In the genomic region with DNA sequence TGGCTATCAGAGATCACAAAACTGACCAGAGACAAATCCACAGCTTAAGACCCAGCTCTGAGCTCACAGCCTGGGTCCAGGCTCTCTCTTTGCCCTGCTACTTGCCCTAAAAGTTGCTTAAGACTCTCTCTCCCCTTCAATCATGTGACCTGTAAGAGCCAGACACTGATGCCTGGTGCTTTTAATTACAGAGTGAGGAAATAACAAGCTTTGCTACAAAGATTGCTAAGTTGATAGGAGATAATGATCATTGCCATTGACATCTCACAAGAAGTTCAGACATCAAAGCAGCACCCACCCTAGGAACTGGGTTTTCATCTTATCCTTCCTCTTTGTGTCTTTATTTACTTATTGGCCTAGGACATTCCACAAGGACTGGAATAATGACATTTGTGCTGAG, we compare ENCODE assay signal across 20 cellular contexts.
"Had no signal": no experiment of that assay in that cellular context is flagged by ENCODE, and none has a peak within 500 bp of the region (broad histone marks: within the 10 kb centered on the region; RNA-seq: fewer than 3 reads in every experiment).

No MANE protein-coding gene starts in this region.

- ATAC-seq: activated CD8-positive, alpha-beta T cell treated with anti-CD3 and anti-CD28 coated beads for 36 hours; activated naive CD8-positive, alpha-beta T cell treated with anti-CD3 and anti-CD28 coated beads, Interleukin-2, amount 50 U/mL, for 24 hours; left colon; lower lobe of right lung; sciatic nerve; stimulated activated effector memory CD8-positive, alpha-beta T cell treated with anti-CD3 and anti-CD28 coated beads, Interleukin-12 subunit alpha, Interleukin-12 subunit beta, amount 100 ng/mL, for 72 hours had no signal

- H3K4me3 Mint-ChIP-seq: activated CD4-positive, alpha-beta T cell treated with anti-CD3 and anti-CD28 coated beads, Interleukin-2, amount 10 ng/mL, durations not matched to agents 24 days and 14 days; activated CD8-positive, alpha-beta T cell treated with anti-CD3 and anti-CD28 coated beads for 36 hours; activated naive CD4-positive, alpha-beta T cell treated with anti-CD3 and anti-CD28 coated beads for 36 hours; activated naive CD8-positive, alpha-beta T cell treated with anti-CD3 and anti-CD28 coated beads, Interleukin-2, amount 50 U/mL, for 24 hours; nephron; stimulated activated effector memory CD8-positive, alpha-beta T cell treated with anti-CD3 and anti-CD28 coated beads, Interleukin-12 subunit alpha, Interleukin-12 subunit beta, amount 100 ng/mL, for 72 hours had no signal

- H3K36me3 Mint-ChIP-seq: stimulated activated effector memory CD8-positive, alpha-beta T cell treated with anti-CD3 and anti-CD28 coated beads, Interleukin-12 subunit alpha, Interleukin-12 subunit beta, amount 100 ng/mL, for 72 hours had no signal

- DNase-seq: activated CD4-positive, alpha-beta T cell treated with anti-CD3 and anti-CD28 coated beads, Interleukin-2, amount 10 ng/mL, durations not matched to agents 24 days and 14 days; activated CD8-positive, alpha-beta T cell treated with anti-CD3 and anti-CD28 coated beads for 36 hours; activated naive CD4-positive, alpha-beta T cell treated with anti-CD3 and anti-CD28 coated beads for 36 hours; activated naive CD8-positive, alpha-beta T cell treated with anti-CD3 and anti-CD28 coated beads, Interleukin-2, amount 50 U/mL, for 24 hours; activated T-cell treated with anti-CD3 and anti-CD28 coated beads, Interleukin-2, amount 50 U/mL, for 1 hour; aorta; left colon; lower lobe of right lung; stimulated activated CD4-positive, alpha-beta T cell treated with anti-CD3 and anti-CD28 coated beads, Interleukin-4, amount 100 ng/mL, for 24 hours; T-helper 1 cell; T-helper 9 cell; upper lobe of left lung had no signal

- H3K36me3 ChIP-seq: lower lobe of right lung, thoracic aorta, upper lobe of left lung had no signal

- H3K9ac ChIP-seq: parathyroid adenoma had no signal

- H3K4me3 ChIP-seq: coronary artery, lower lobe of right lung, smooth muscle cell, thoracic aorta, upper lobe of left lung had no signal

- H3K4me1 Mint-ChIP-seq: activated CD4-positive, alpha-beta T cell treated with anti-CD3 and anti-CD28 coated beads, Interleukin-2, amount 10 ng/mL, durations not matched to agents 24 days and 14 days; activated naive CD8-positive, alpha-beta T cell treated with anti-CD3 and anti-CD28 coated beads, Interleukin-2, amount 50 U/mL, for 24 hours; nephron; stimulated activated effector memory CD8-positive, alpha-beta T cell treated with anti-CD3 and anti-CD28 coated beads, Interleukin-12 subunit alpha, Interleukin-12 subunit beta, amount 100 ng/mL, for 72 hours had no signal

- H3K4me1 ChIP-seq: lower lobe of right lung, parathyroid adenoma, upper lobe of left lung had no signal

- H3K27me3 ChIP-seq: upper lobe of left lung had no signal

- H3K27ac ChIP-seq: coronary artery, lower lobe of right lung, parathyroid adenoma, thoracic aorta, upper lobe of left lung had no signal

- H3K9me3 ChIP-seq: lower lobe of right lung, thoracic aorta, upper lobe of left lung had no signal

- H3K27me3 Mint-ChIP-seq: activated naive CD8-positive, alpha-beta T cell treated with anti-CD3 and anti-CD28 coated beads, Interleukin-2, amount 50 U/mL, for 24 hours had no signal

- H3K9me3 Mint-ChIP-seq: activated CD4-positive, alpha-beta T cell treated with anti-CD3 and anti-CD28 coated beads, Interleukin-2, amount 10 ng/mL, durations not matched to agents 24 days and 14 days; activated CD8-positive, alpha-beta T cell treated with anti-CD3 and anti-CD28 coated beads for 36 hours; activated naive CD4-positive, alpha-beta T cell treated with anti-CD3 and anti-CD28 coated beads for 36 hours; activated naive CD8-positive, alpha-beta T cell treated with anti-CD3 and anti-CD28 coated beads, Interleukin-2, amount 50 U/mL, for 24 hours; activated T-helper 2 cell treated with anti-CD3 and anti-CD28 coated beads, Interferon-gamma antibody, Interleukin-2, Interleukin-4, amounts not matched to agents 10 μg/mL and 5 μg/mL and 100 μg/mL, durations not matched to agents 14 hours and 24 hours and 36 hours; stimulated activated effector memory CD8-positive, alpha-beta T cell treated with anti-CD3 and anti-CD28 coated beads, Interleukin-12 subunit alpha, Interleukin-12 subunit beta, amount 100 ng/mL, for 72 hours had no signal

- H3K27ac Mint-ChIP-seq: activated CD4-positive, alpha-beta T cell treated with anti-CD3 and anti-CD28 coated beads, Interleukin-2, amount 10 ng/mL, durations not matched to agents 24 days and 14 days; activated CD8-positive, alpha-beta T cell treated with anti-CD3 and anti-CD28 coated beads for 36 hours; activated naive CD4-positive, alpha-beta T cell treated with anti-CD3 and anti-CD28 coated beads for 36 hours; activated naive CD8-positive, alpha-beta T cell treated with anti-CD3 and anti-CD28 coated beads, Interleukin-2, amount 50 U/mL, for 24 hours; activated T-helper 2 cell treated with anti-CD3 and anti-CD28 coated beads, Interferon-gamma antibody, Interleukin-2, Interleukin-4, amounts not matched to agents 10 μg/mL and 5 μg/mL and 100 μg/mL, durations not matched to agents 14 hours and 24 hours and 36 hours; nephron; stimulated activated effector memory CD8-positive, alpha-beta T cell treated with anti-CD3 and anti-CD28 coated beads, Interleukin-12 subunit alpha, Interleukin-12 subunit beta, amount 100 ng/mL, for 72 hours had no signal
